Comparison of ENCODE assay signal across 15 cellular contexts in the genomic region with DNA sequence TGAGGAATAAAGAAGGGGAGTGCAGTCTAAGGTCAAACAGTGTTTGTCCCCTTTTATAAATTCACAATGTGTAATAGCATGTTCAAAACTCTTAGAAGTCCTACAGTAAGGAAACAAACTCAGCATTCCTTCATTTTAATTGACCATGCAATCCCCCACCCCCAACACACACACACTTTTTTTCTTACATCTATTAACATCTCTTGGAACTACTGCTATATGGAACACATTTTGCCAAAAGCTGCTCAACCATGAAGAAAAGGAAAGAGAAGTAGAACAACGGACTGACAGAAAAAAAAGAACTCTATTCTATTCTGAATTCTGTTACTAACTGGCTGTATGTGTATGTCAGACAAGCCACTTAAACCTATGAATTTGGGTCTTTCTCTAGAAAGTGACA. TPM values are rescaled to one million over a fixed set of nuclear protein-coding genes. Genes with fewer than 3 reads are reported as not detected.
A peak's percentile ranks its signal among the peaks of the same experiment; 100 is the strongest.
DNase-seq lines count a peak whose midpoint lies in the region; ATAC-seq and TF ChIP-seq lines count a peak whose summit lies in the region.
"Had no signal": no experiment of that assay in that cellular context is flagged by ENCODE, and none has a peak within 500 bp of the region (broad histone marks: within the 10 kb centered on the region; RNA-seq: fewer than 3 reads in every experiment).

No MANE protein-coding gene starts in this region.

- no peak for TF ChIP-seq CTCF in RWPE2 (IDR thresholded peaks at IDR 0.05; ENCODE audit: poor library complexity, severe bottlenecking)
- TF ChIP-seq CTCF in parathyroid adenoma (IDR thresholded peaks at IDR 0.05), result no peak
- TF ChIP-seq CTCF in mucosa of descending colon (IDR thresholded peaks at IDR 0.05), result no peak

- no peaks in the 10 kb centered on the region for H3K27me3 ChIP-seq in CD4-positive, alpha-beta memory T cell (ENCODE audit: insufficient read depth, low read length)
- no peaks in the 10 kb centered on the region for H3K27me3 ChIP-seq in RWPE2 (ENCODE audit: insufficient read depth, poor library complexity, severe bottlenecking)
- no peaks in the 10 kb centered on the region for H3K27me3 ChIP-seq in parathyroid adenoma (ENCODE audit: control insufficient read depth, insufficient read depth, low read length)
- H3K27me3 ChIP-seq: BE2C had no signal

- peaks cover 8% of the 10 kb centered on the region for H3K36me3 ChIP-seq in CD4-positive, alpha-beta memory T cell (ENCODE audit: insufficient read depth, low read length)
- peaks cover 32% of the 10 kb centered on the region for H3K36me3 ChIP-seq in RWPE2 (ENCODE audit: low read depth)
- H3K36me3 ChIP-seq in parathyroid adenoma (ENCODE audit: control insufficient read depth, insufficient read depth, low read length), result no peaks in the 10 kb centered on the region
- H3K36me3 ChIP-seq in mucosa of descending colon (ENCODE audit: low read depth), result no peaks in the 10 kb centered on the region

- H2AFZ ChIP-seq in parathyroid adenoma, result no peak overlapping the region

- no peaks in the 10 kb centered on the region for H3K9me3 Mint-ChIP-seq in CD4-positive, alpha-beta memory T cell
- no peaks in the 10 kb centered on the region for H3K9me3 Mint-ChIP-seq in immature natural killer cell

- no peak overlapping the region for H3K27ac ChIP-seq in CD4-positive, alpha-beta memory T cell (ENCODE audit: low read depth, low read length)
- peak overlapping the region; percentile 96 for H3K27ac ChIP-seq in RWPE2 (ENCODE audit: poor library complexity, severe bottlenecking)
- H3K27ac ChIP-seq in parathyroid adenoma, result no peak overlapping the region

- H3K36me3 Mint-ChIP-seq in CD4-positive, alpha-beta memory T cell, result peaks cover 17 to 26% of the 10 kb centered on the region in 2 donors
- H3K36me3 Mint-ChIP-seq in immature natural killer cell, result peaks cover 0 to 7% (median 2%) of the 10 kb centered on the region in 3 donors

- ATAC-seq in RWPE2 (ENCODE audit: low read depth) (no peak), GM18868 (IDR thresholded peaks at IDR 0.05; ENCODE audit: unreplicated experiment) (no peak), mucosa of descending colon (no peak), GM21381 (IDR thresholded peaks at IDR 0.05; ENCODE audit: unreplicated experiment) (no peak)

- DNase-seq in CD4-positive, alpha-beta memory T cell, result no peak
- DNase-seq in RWPE2 (ENCODE audit: low spot score), result no peak
- DNase-seq in immature natural killer cell, result no peak
- DNase-seq in mucosa of descending colon, result no peak
- DNase-seq in posterior vena cava (ENCODE audit: low spot score), result no peak
- DNase-seq: BE2C, Calu3, HCEC 1CT, IMR-90, NCI-H1436, NCI-H2081, NCI-H510A treated with DMSO at 0.1 percent for 48 hours had no signal

- H3K79me2 ChIP-seq in parathyroid adenoma, result no peaks in the 10 kb centered on the region

- intact Hi-C loops in CD4-positive, alpha-beta memory T cell (cut with micrococcal nuclease), result no loop called here
- intact Hi-C loops in mucosa of descending colon (cut with DNase I, micrococcal nuclease), result no loop called here
- intact Hi-C loops in posterior vena cava (cut with DNase I), result no loop called here

- CTCF ChIA-PET in CD4-positive, alpha-beta memory T cell (lab: Charles Lee; ENCODE audit: partially characterized antibody), result no interaction called here

- no peak overlapping the region for H3K9ac ChIP-seq in parathyroid adenoma

- H3K4me1 ChIP-seq in CD4-positive, alpha-beta memory T cell (ENCODE audit: insufficient read depth, low read length), result peaks cover 13% of the 10 kb centered on the region
- H3K4me1 ChIP-seq in RWPE2 (ENCODE audit: insufficient read depth, poor library complexity, severe bottlenecking) (peaks cover 33% of the 10 kb centered on the region), parathyroid adenoma (peaks cover 6% of the 10 kb centered on the region), mucosa of descending colon (ENCODE audit: low read depth) (peaks cover 6% of the 10 kb centered on the region)

- H3K27ac Mint-ChIP-seq in CD4-positive, alpha-beta memory T cell, result peak overlapping the region in 6 of 7 donors; percentile 6 to 79 (median 56)
- peak overlapping the region in 4 of 6 donors; percentile 8 to 53 (median 32) for H3K27ac Mint-ChIP-seq in immature natural killer cell

- H3K9me3 ChIP-seq in CD4-positive, alpha-beta memory T cell (ENCODE audit: control insufficient read depth in 1 of 2, low read length in 2 of 2), result no peaks in the 10 kb centered on the region
- H3K9me3 ChIP-seq in RWPE2 (ENCODE audit: severe bottlenecking) (no peaks in the 10 kb centered on the region), parathyroid adenoma (ENCODE audit: control insufficient read depth, low read length) (no peaks in the 10 kb centered on the region), mucosa of descending colon (no peaks in the 10 kb centered on the region)
- H3K9me3 ChIP-seq: BE2C had no signal

- peaks cover 14 to 30% (median 23%) of the 10 kb centered on the region in 4 donors for H3K4me1 Mint-ChIP-seq in CD4-positive, alpha-beta memory T cell
- H3K4me1 Mint-ChIP-seq in immature natural killer cell, result peaks cover 16 to 20% of the 10 kb centered on the region in 2 donors

- POLR2A ChIA-PET in CD4-positive, alpha-beta memory T cell (lab: Charles Lee; ENCODE audit: partially characterized antibody), result no interaction called here

- no peaks in the 10 kb centered on the region for H3K27me3 Mint-ChIP-seq in CD4-positive, alpha-beta memory T cell
- H3K27me3 Mint-ChIP-seq in immature natural killer cell (ENCODE audit: low read depth in 3 of 3), result peaks cover 2 to 6% (median 2%) of the 10 kb centered on the region in 3 donors

- no peak overlapping the region for H3K4me3 Mint-ChIP-seq in CD4-positive, alpha-beta memory T cell
- H3K4me3 Mint-ChIP-seq in immature natural killer cell, result no peak overlapping the region

- H3K4me3 ChIP-seq in CD4-positive, alpha-beta memory T cell (ENCODE audit: low read length in 2 of 2), result no peak overlapping the region
- H3K4me3 ChIP-seq in RWPE2 (ENCODE audit: severe bottlenecking), result no peak overlapping the region
- peak overlapping the region; percentile 7 for H3K4me3 ChIP-seq in parathyroid adenoma (ENCODE audit: low read depth, low read length)
- no peak overlapping the region for H3K4me3 ChIP-seq in mucosa of descending colon

- H3K4me2 ChIP-seq in parathyroid adenoma (ENCODE audit: low read length), result peak overlapping the region; percentile 55

RNA-seq across cellular contexts. Expression of a gene that starts 2.8 kb away (rescaled TPM):
- total RNA-seq in CD4-positive, alpha-beta memory T cell, result 1 to 10 TPM; 2.6 to 3.3 TPM
- 1 to 10 TPM; 1.8 to 2.3 TPM for polyA plus RNA-seq in CD4-positive, alpha-beta memory T cell
- polyA plus RNA-seq in immature natural killer cell, result 1 to 10 TPM in 2 of 3 donors, not detected in 1; 1.7 to 5.2 TPM
- total RNA-seq in mucosa of descending colon (10 to 100 TPM in 2 of 3 donors, 1 to 10 TPM in 1; 8.3 to 21.9 (median 15.6) TPM), posterior vena cava (10 to 100 TPM; 36.6 to 67.8 TPM)
